8 cellular contexts compared by ENCODE assay signal in genomic region chr11:789951-790350, GRCh38. TPM values are rescaled to one million over a fixed set of nuclear protein-coding genes. Genes with fewer than 3 reads are reported as not detected.
DNase-seq lines count a peak whose midpoint lies in the region; ATAC-seq, FAIRE-seq and TF ChIP-seq lines count a peak whose summit lies in the region.

Gene CEND1 (minus strand): TSS chr11:790090. CDS start chr11:788576, 1,514 bp downstream.

- DNase-seq in GM03348 (ENCODE audit: low spot score) (peak; percentile 88), NCI-H345 (lab: John Stamatoyannopoulos, UW) (peak; percentile 74), K562 (ENCODE audit: extremely low read depth in 1 of 4, low spot score in 3 of 4) (peak; percentile 72 to 89 (median 82)), islet precursor cell (no peak), GDM1 (lab: John Stamatoyannopoulos, UW) (no peak), lower leg skin (ENCODE audit: low spot score in 2 of 2) (no peak)
- peak in 1 of 10 donors; percentile 25 for DNase-seq in naive thymus-derived CD8-positive, alpha-beta T cell

- H2AFZ ChIP-seq in K562 (ENCODE audit: low read depth, low read length), result no peak within 1 kb of the TSS

- WGBS in K562 (ENCODE audit: insufficient coverage, low coverage, missing lambda C conversion rate), result 26% methylated on average over 6 of the region's 45 CpGs
- WGBS in lower leg skin, 2 donors, result 21 to 31% methylated on average over 4 to 8 of the region's 45 CpGs

- POLR2A ChIA-PET in K562 (lab: Yijun Ruan, JAX), result interaction anchor here (0.5 to 2.0 kb wide), 3 partner anchors 27 to 292 kb away, joined by 3 to 6 read pairs (median 6); no protein-coding TSS in a partner anchor
- POLR2A ChIA-PET in naive thymus-derived CD8-positive, alpha-beta T cell (lab: Charles Lee), result interaction anchor here (1.0 to 1.8 kb wide), 2 partner anchors 14 to 43 kb away, joined by 3 to 4 read pairs; partner anchors contain the start of genes CD151 and PIDD1

- no peak within 1 kb of the TSS for H3K4me2 ChIP-seq in K562 (ENCODE audit: insufficient read depth, low read length)

- H3K9me3 Mint-ChIP-seq in naive thymus-derived CD8-positive, alpha-beta T cell, result no peaks in the 10 kb centered on the region

- H3K9ac ChIP-seq in K562 (ENCODE audit: insufficient read depth in 1 of 2, low read depth in 2 of 2, low read length in 2 of 2), result peak within 1 kb of the TSS in 1 of 2 experiments; percentile 69; a peak in 2 of 4 replicates

- peak within 1 kb of the TSS in 2 of 10 donors; percentile 10 to 35 for H3K4me3 Mint-ChIP-seq in naive thymus-derived CD8-positive, alpha-beta T cell

- H4K20me1 ChIP-seq in K562 (replicated peaks; ENCODE audit: control insufficient read depth, insufficient read depth, low read length), result no peaks in the 10 kb centered on the region

- peaks cover 3% of the 10 kb centered on the region for H3K9me1 ChIP-seq in K562 (ENCODE audit: control insufficient read depth, insufficient read depth, low read length)

- H3K27me3 Mint-ChIP-seq in naive thymus-derived CD8-positive, alpha-beta T cell, result peaks cover 0 to 5% (median 0%) of the 10 kb centered on the region in 5 donors

- intact Hi-C loops in K562 (cut with micrococcal nuclease) (loop anchor here (10.0 kb wide), 1 partner anchor 225 kb away; the partner anchor contains the start of genes LMNTD2 and RASSF7), lower leg skin (cut with DNase I; ENCODE audit: low total_unique reads) (no loop called here)

- H3K27ac ChIP-seq in K562 (ENCODE audit: extremely low read depth, low read depth, low read length), result no peak within 1 kb of the TSS

- H3K4me1 Mint-ChIP-seq in naive thymus-derived CD8-positive, alpha-beta T cell, result peaks cover 6 to 21% (median 14%) of the 10 kb centered on the region in 4 donors

- BruUV-seq in K562 (replicated peaks; lab: Mats Ljungman, UMichigan), result no TSS peak

- FAIRE-seq in K562 (lab: Jason Lieb, UNC), result peak; percentile 6

- peaks cover 0 to 80% of the 10 kb centered on the region in 2 experiments; a peak in 2 of 5 replicates for H3K4me1 ChIP-seq in K562 (replicated peaks in 1 of 2; ENCODE audit: control insufficient read depth in 2 of 2, insufficient read depth in 2 of 2, low read length in 2 of 2)

- H3K27me3 ChIP-seq in K562 (ENCODE audit: control insufficient read depth in 2 of 2, insufficient read depth in 2 of 2, low read length in 2 of 2), result no peaks in the 10 kb centered on the region

- no peak for TF ChIP-seq CTCF in K562 (IDR thresholded peaks at IDR 0.05 in 2 of 3, conservative IDR thresholded peaks at IDR 0.05 in 1 of 3; ENCODE audit: insufficient read depth in 2 of 3, low read depth in 1 of 3, low read length in 3 of 3)
- no peak for TF ChIP-seq CTCF in lower leg skin (IDR thresholded peaks at IDR 0.05)

- ATAC-seq in K562 (peak; percentile 76), GM18511 (IDR thresholded peaks at IDR 0.05; ENCODE audit: unreplicated experiment) (no peak)
- ATAC-seq in naive thymus-derived CD8-positive, alpha-beta T cell, result peak; percentile 50 to 58

- no peak for TF ChIP-seq RAD21 in K562 (CRISPR knock-in tag; conservative IDR thresholded peaks at IDR 0.05 in 1 of 2, IDR thresholded peaks at IDR 0.05 in 1 of 2)

- in situ Hi-C loops in K562 (cut with MboI), result no loop called here

- peaks cover 31% of the 10 kb centered on the region; the same call in 1 of the 3 replicates for H3K36me3 ChIP-seq in K562 (ENCODE audit: control insufficient read depth, insufficient read depth, low read length)

- H3K36me3 Mint-ChIP-seq in naive thymus-derived CD8-positive, alpha-beta T cell, result peaks cover 0 to 15% (median 4%) of the 10 kb centered on the region in 3 donors

- no peaks in the 10 kb centered on the region for H3K79me2 ChIP-seq in K562 (ENCODE audit: control insufficient read depth, insufficient read depth, low read length)

- H3K4me3 ChIP-seq in K562, result no peak within 1 kb of the TSS
- H3K4me3 ChIP-seq in lower leg skin (ENCODE audit: low read depth, poor library complexity, severe bottlenecking), result no peak within 1 kb of the TSS

- TF ChIP-seq EP300 in K562 (IDR thresholded peaks at IDR 0.05; ENCODE audit: low read length), result no peak

- CTCF ChIA-PET in K562 (lab: Yijun Ruan, JAX; ENCODE audit: low intra/inter-chr PET ratio), result no interaction called here

- TF ChIP-seq POLR2A in K562 (conservative IDR thresholded peaks at IDR 0.05) (no peak), lower leg skin (IDR thresholded peaks at IDR 0.05) (no peak)

- no peaks in the 10 kb centered on the region for H3K9me3 ChIP-seq in K562 (replicated peaks; ENCODE audit: control insufficient read depth, insufficient read depth, low read depth, low read length)

- peak within 1 kb of the TSS in 1 of 10 donors; percentile 70 for H3K27ac Mint-ChIP-seq in naive thymus-derived CD8-positive, alpha-beta T cell

TF ChIP-seq in K562, 482 proteins besides CTCF, POLR2A, EP300 and RAD21 (continues in another document):
- TF ChIP-seq SNAPC5 (CRISPR knock-in tag; IDR thresholded peaks at IDR 0.05), result no peak
- TF ChIP-seq NBN (IDR thresholded peaks at IDR 0.05; ENCODE audit: low read depth), result no peak
- no peak for TF ChIP-seq SRSF7 (optimal IDR thresholded peaks at IDR 0.05; ENCODE audit: low read depth, low read length)
- no peak for TF ChIP-seq SRSF3 (IDR thresholded peaks at IDR 0.05; ENCODE audit: insufficient read depth, low read length)
- peak; percentile 53; the same call in 1 of the 2 replicates for TF ChIP-seq HDAC2 (IDR thresholded peaks at IDR 0.05)
- no peak for TF ChIP-seq MTA3 (IDR thresholded peaks at IDR 0.05; ENCODE audit: borderline replicate concordance)
- TF ChIP-seq POLR2G (IDR thresholded peaks at IDR 0.05; ENCODE audit: low read depth, low read length), result peak; percentile 46; the same call in 1 of the 2 replicates
- no peak for TF ChIP-seq NEUROD1 (IDR thresholded peaks at IDR 0.05; ENCODE audit: borderline replicate concordance, low read depth, low read length, partially characterized antibody)
- no peak for TF ChIP-seq KDM4B (IDR thresholded peaks at IDR 0.05; ENCODE audit: borderline replicate concordance in 2 of 2, low read depth in 1 of 2)
- no peak for TF ChIP-seq MIER1 (IDR thresholded peaks at IDR 0.05; ENCODE audit: low read depth)
- no peak for TF ChIP-seq HEY1 (CRISPR knock-in tag; IDR thresholded peaks at IDR 0.05; ENCODE audit: borderline replicate concordance)
- no peak for TF ChIP-seq ZNF696 (CRISPR knock-in tag; conservative IDR thresholded peaks at IDR 0.05)
- no peak for TF ChIP-seq BRCA1 (IDR thresholded peaks at IDR 0.05)
- TF ChIP-seq BRCA1 (CRISPR knock-in tag; IDR thresholded peaks at IDR 0.05), result no peak
- TF ChIP-seq ZNF232 (CRISPR knock-in tag; IDR thresholded peaks at IDR 0.05), result no peak
- 0 out of 2 replicates have a peak, but pooled peaks have one; percentile 10 for TF ChIP-seq CREM (IDR thresholded peaks at IDR 0.05; ENCODE audit: low read depth)
- TF ChIP-seq SRSF9 (IDR thresholded peaks at IDR 0.05; ENCODE audit: borderline replicate concordance, low read depth, low read length), result no peak
- no peak for TF ChIP-seq ZNF655 (CRISPR knock-in tag; IDR thresholded peaks at IDR 0.05)
- TF ChIP-seq VEZF1 (CRISPR knock-in tag; IDR thresholded peaks at IDR 0.05), result peak; percentile 69
- TF ChIP-seq PCBP1 (IDR thresholded peaks at IDR 0.05; ENCODE audit: low read depth, low read length, poor library complexity, severe bottlenecking), result no peak

RNA-seq across cellular contexts. Expression of gene CEND1, which starts in this region (rescaled TPM):
- total RNA-seq in K562 (2011; cell fraction: chromatin; rRNA removed; ENCODE audit: low replicate concordance), result not detected in 2 replicates
- not detected in 2 replicates for total RNA-seq in K562 (2011; cell fraction: nucleolus; rRNA removed)
- not detected in 2 replicates for total RNA-seq in K562 (2011; cell fraction: nucleoplasm; rRNA removed)
- 0.18 and 0.73 TPM in 2 replicates for total RNA-seq in K562 (2014; rRNA removed)
- not detected in 2 replicates for total RNA-seq in K562 (2014; rRNA removed; fragmentation: Illumina TruSeq; extraction: Trizol)
- total RNA-seq in K562 (2015; rRNA removed; fragmentation: Illumina TruSeq; extraction: Trizol), result not detected in 2 replicates
- total RNA-seq in K562 (2021), result 0.16 and 0.63 TPM in 2 replicates
- not detected in 2 replicates for polyA plus RNA-seq in K562 (2011; rRNA removed)
- 0.06 TPM in 1 of 2 replicates, not detected in the other for polyA plus RNA-seq in K562 (2011; cell fraction: cytosol; rRNA removed)
- polyA plus RNA-seq in K562 (2011; cell fraction: nucleus; rRNA removed), result not detected in 2 replicates
- 0.28 and 0.31 TPM in 2 replicates for polyA plus RNA-seq in K562 (2012)
- polyA plus RNA-seq in K562 (2014; fragmentation: Illumina TruSeq; extraction: Trizol), result 0.13 and 0.24 TPM in 2 replicates
- not detected for polyA plus RNA-seq in K562 (2014; fragmentation: Nextera tagmentation; extraction: Ambion mirVana)
- 1.2 TPM in 1 of 2 replicates, not detected in the other for polyA plus RNA-seq in K562 (2014; rRNA removed)
- polyA minus RNA-seq in K562 (2011; rRNA and poly(A)+ RNA removed), result not detected in 2 replicates
- polyA minus RNA-seq in K562 (2011; cell fraction: cytosol; rRNA and poly(A)+ RNA removed), result not detected in 2 replicates
- not detected in 2 replicates for polyA minus RNA-seq in K562 (2011; cell fraction: nucleus; rRNA and poly(A)+ RNA removed)
- not detected for total RNA-seq in naive thymus-derived CD8-positive, alpha-beta T cell
- polyA plus RNA-seq in naive thymus-derived CD8-positive, alpha-beta T cell, result not detected
- total RNA-seq in lower leg skin, result not detected

Comparison
In these comparisons a context has a peak if more than half of its experiments do, and no peak if none do; other contexts are left out.
1. Peak in ATAC-seq in naive thymus-derived CD8-positive, alpha-beta T cell; RNA of the gene not detected or under 1 TPM.
2. DNase-seq: peak in GM03348 (single experiment), NCI-H345 (single experiment) and K562 (4 of 4); none in islet precursor cell (single experiment), GDM1 (single experiment) and lower leg skin (0 of 2).